In the genomic region with DNA sequence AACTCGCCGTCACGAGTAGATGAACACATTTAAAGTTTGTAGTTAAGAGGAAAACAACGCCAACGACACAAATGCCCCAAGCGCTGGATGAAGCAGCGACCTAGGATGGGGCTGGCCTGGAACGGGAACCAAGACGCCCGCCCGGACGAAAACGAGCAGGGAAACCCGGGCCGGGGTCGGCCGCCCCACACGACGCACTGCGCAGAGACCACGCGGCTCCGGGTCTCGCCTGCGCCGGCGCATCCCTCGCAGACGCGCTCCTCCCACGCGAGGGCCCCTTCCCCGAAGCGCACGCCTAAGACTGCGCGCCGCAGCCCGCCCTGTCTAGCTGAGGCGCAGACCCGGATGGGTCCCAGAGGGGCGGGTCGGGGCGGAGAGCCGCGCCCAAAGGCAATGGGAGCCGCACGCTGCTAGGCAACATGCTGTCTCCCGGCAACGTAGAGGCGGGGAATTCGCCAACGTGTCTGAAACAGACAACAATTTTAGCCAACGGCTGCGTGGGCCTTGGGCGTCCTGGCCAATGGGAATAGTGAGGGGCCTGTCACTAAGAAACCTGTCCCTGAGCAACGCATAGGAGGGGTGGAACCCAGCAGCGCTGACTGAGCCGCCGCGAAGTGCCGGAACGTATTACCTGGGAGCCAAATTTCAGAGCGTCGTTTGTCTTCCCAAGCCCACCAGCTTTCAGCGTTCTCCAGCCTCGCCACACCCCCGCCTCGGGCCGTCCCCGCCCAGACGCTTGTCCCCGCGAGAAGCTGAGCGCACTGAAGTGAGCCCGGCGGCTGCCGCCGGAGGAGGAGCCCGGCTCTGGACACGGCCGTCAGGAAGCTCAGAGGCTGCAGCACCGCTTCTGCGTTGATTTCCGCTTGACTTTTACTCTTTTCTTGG, we compare ENCODE assay signal across 8 cellular contexts. TPM values are rescaled to one million over a fixed set of nuclear protein-coding genes. Genes with fewer than 3 reads are reported as not detected.
DNase-seq lines count a peak whose midpoint lies in the region; ATAC-seq, FAIRE-seq and TF ChIP-seq lines count a peak whose summit lies in the region.

No MANE protein-coding gene starts in this region.

- peak overlapping the region; percentile 32; the same call in 1 of the 2 replicates for H3K27ac ChIP-seq in KMS-11
- H3K27ac ChIP-seq in astrocyte (ENCODE audit: low read depth, low read length) = peak overlapping the region; percentile 17
- peak overlapping the region; percentile 10 for H3K27ac ChIP-seq in right cardiac atrium (ENCODE audit: low read length)
- H3K27ac ChIP-seq in psoas muscle = peak overlapping the region; percentile 41

- peaks cover 28% of the 10 kb centered on the region for H3K9me3 Mint-ChIP-seq in astrocyte (ENCODE audit: unreplicated experiment)

- H3K9me3 ChIP-seq in astrocyte (ENCODE audit: insufficient read depth, low read depth, low read length) (peaks cover 7% of the 10 kb centered on the region), right cardiac atrium (ENCODE audit: control insufficient read depth, low read length) (no peaks in the 10 kb centered on the region), psoas muscle (peaks cover 27% of the 10 kb centered on the region)

- H3K79me2 ChIP-seq in KMS-11 (ENCODE audit: insufficient read depth, low read depth) (no peaks in the 10 kb centered on the region), astrocyte (ENCODE audit: insufficient read depth, low read length) (no peaks in the 10 kb centered on the region)

- H3K4me1 Mint-ChIP-seq in astrocyte (ENCODE audit: low read depth, unreplicated experiment) = no peaks in the 10 kb centered on the region

- peak; percentile 67 for FAIRE-seq in astrocyte (lab: Jason Lieb, UNC)

- H3K27me3 Mint-ChIP-seq in astrocyte (ENCODE audit: low read depth, unreplicated experiment) = no peaks in the 10 kb centered on the region

- H3K4me3 Mint-ChIP-seq in astrocyte (ENCODE audit: unreplicated experiment) = peak overlapping the region; percentile 86

- no peaks in the 10 kb centered on the region for H3K27me3 ChIP-seq in KMS-11 (ENCODE audit: insufficient read depth, low read depth)
- H3K27me3 ChIP-seq in astrocyte (ENCODE audit: insufficient read depth, low read length) = no peaks in the 10 kb centered on the region
- no peaks in the 10 kb centered on the region for H3K27me3 ChIP-seq in right cardiac atrium (ENCODE audit: control insufficient read depth, insufficient read depth)
- H3K27me3 ChIP-seq in psoas muscle (ENCODE audit: insufficient read depth in 3 of 3, low read length in 2 of 3) = peaks cover 0 to 28% (median 0%) of the 10 kb centered on the region in 3 donors

- peak; percentile 89 for ATAC-seq in GM21526 (IDR thresholded peaks at IDR 0.05; ENCODE audit: low FRiP score, unreplicated experiment)
- peak; percentile 97 to 98 for ATAC-seq in right cardiac atrium
- peak; percentile 87 to 95 (median 90) for ATAC-seq in psoas muscle

- peak; percentile 92 for DNase-seq in DMS 273 treated with DMSO at 0.1 percent for 48 hours (lab: John Stamatoyannopoulos, UW)
- DNase-seq in T-helper 22 cell (ENCODE audit: low read depth) = peak; percentile 90
- peak; percentile 97 for DNase-seq in astrocyte (ENCODE audit: low read depth)
- peak; percentile 98 for DNase-seq in right cardiac atrium
- peak; percentile 93 to 97 for DNase-seq in psoas muscle
- DNase-seq in ureter (ENCODE audit: low spot score) = peak; percentile 98

- intact Hi-C loops in right cardiac atrium (cut with DNase I) = no loop called here
- intact Hi-C loops in psoas muscle (cut with DNase I) = no loop called here

- no peak overlapping the region for H3K4me3 ChIP-seq in KMS-11 (IDR thresholded peaks at IDR 0.05; ENCODE audit: insufficient read depth, low read depth, low read length)
- peak overlapping the region; percentile 65 for H3K4me3 ChIP-seq in astrocyte (ENCODE audit: insufficient read depth, low read depth, low read length)
- peak overlapping the region; percentile 52 for H3K4me3 ChIP-seq in right cardiac atrium (ENCODE audit: low read length)
- peak overlapping the region; percentile 64 for H3K4me3 ChIP-seq in psoas muscle

- H3K4me2 ChIP-seq in KMS-11 (peak overlapping the region; percentile 45; the same call in 1 of the 2 replicates), astrocyte (ENCODE audit: low read length) (peak overlapping the region; percentile 91)

- H4K20me1 ChIP-seq in KMS-11 (ENCODE audit: insufficient read depth) (no peaks in the 10 kb centered on the region), astrocyte (ENCODE audit: insufficient read depth, low read length) (no peaks in the 10 kb centered on the region)

- WGBS in right cardiac atrium = under 1% methylated on average over 85 of the region's 85 CpGs
- WGBS in psoas muscle, 3 donors = 1% methylated on average over 79 to 85 of the region's 85 CpGs

- H3K36me3 Mint-ChIP-seq in astrocyte (ENCODE audit: low read depth, unreplicated experiment) = peaks cover 5% of the 10 kb centered on the region

- TF ChIP-seq CTCF in KMS-11 (conservative IDR thresholded peaks at IDR 0.05; ENCODE audit: low read depth, low read length) (no peak), astrocyte (IDR thresholded peaks at IDR 0.05; ENCODE audit: insufficient read depth, low read depth, low read length) (no peak), psoas muscle (IDR thresholded peaks at IDR 0.05) (no peak)

- H2AFZ ChIP-seq in KMS-11 (ENCODE audit: low read depth) = peak overlapping the region; percentile 87
- peak overlapping the region; percentile 95 for H2AFZ ChIP-seq in astrocyte (ENCODE audit: low read depth, low read length)

- H3K27ac Mint-ChIP-seq in astrocyte (ENCODE audit: unreplicated experiment) = peak overlapping the region; percentile 72

- H3K9ac ChIP-seq in KMS-11 = peak overlapping the region; percentile 27; the same call in 1 of the 2 replicates
- H3K9ac ChIP-seq in astrocyte (ENCODE audit: low read length) = peak overlapping the region; percentile 82

- no peaks in the 10 kb centered on the region for H3K36me3 ChIP-seq in KMS-11 (ENCODE audit: insufficient read depth)
- no peaks in the 10 kb centered on the region for H3K36me3 ChIP-seq in astrocyte (ENCODE audit: insufficient read depth, low read length)
- no peaks in the 10 kb centered on the region for H3K36me3 ChIP-seq in psoas muscle (ENCODE audit: insufficient read depth in 1 of 2, low read depth in 1 of 2)

- H3K4me1 ChIP-seq in KMS-11 (ENCODE audit: low read depth, poor library complexity, severe bottlenecking) (no peaks in the 10 kb centered on the region), astrocyte (ENCODE audit: insufficient read depth, low read length) (peaks cover 4% of the 10 kb centered on the region), right cardiac atrium (ENCODE audit: control insufficient read depth, insufficient read depth, low read length) (no peaks in the 10 kb centered on the region), psoas muscle (no peaks in the 10 kb centered on the region)

RNA-seq across cellular contexts. Expression of a gene that starts 21.0 kb away (rescaled TPM):
- 60.4 and 66.6 TPM in 2 replicates for total RNA-seq in astrocyte
- 10 to 100 TPM; 15.3 to 27.6 (median 17.5) TPM for total RNA-seq in right cardiac atrium
- 12.5 TPM for polyA plus RNA-seq in right cardiac atrium
- total RNA-seq in psoas muscle = 10 to 100 TPM in 2 of 4 donors, 1 to 10 TPM in 2; 7.9 to 13.8 (median 11.3) TPM
- polyA plus RNA-seq in psoas muscle = 10 to 100 TPM in 1 of 3 donors, 1 to 10 TPM in 2; 7.0 to 15.0 (median 9.8) TPM
- 67.0 TPM for total RNA-seq in ureter

RNA-seq across cellular contexts. Expression of a gene that starts 47.7 kb away (rescaled TPM):
- 14.3 and 16.2 TPM in 2 replicates for total RNA-seq in astrocyte
- 10 to 100 TPM in 3 of 4 donors, 1 to 10 TPM in 1; 9.7 to 17.4 (median 15.3) TPM for total RNA-seq in right cardiac atrium
- 6.5 TPM for polyA plus RNA-seq in right cardiac atrium
- total RNA-seq in psoas muscle = 1 to 10 TPM; 6.6 to 8.8 (median 7.8) TPM
- polyA plus RNA-seq in psoas muscle = 1 to 10 TPM; 1.6 to 4.1 (median 2.5) TPM
- 24.4 TPM for total RNA-seq in ureter
